Comparison of ENCODE assay signal across 8 cellular contexts in genomic region chr15:31341501-31342195, GRCh38. TPM values are rescaled to one million over a fixed set of nuclear protein-coding genes. Genes with fewer than 3 reads are reported as not detected.
DNase-seq lines count a peak whose midpoint lies in the region; TF ChIP-seq lines count a peak whose summit lies in the region.

No MANE protein-coding gene starts in this region.

- H3K36me3 ChIP-seq in OCI-LY1 (ENCODE audit: insufficient read depth, low read length) = peaks cover 10% of the 10 kb centered on the region; the same call in 1 of the 2 replicates
- H3K36me3 ChIP-seq in stomach = peaks cover 0 to 8% (median 4%) of the 10 kb centered on the region in 4 donors
- H3K36me3 ChIP-seq in hepatocyte (replicated peaks; ENCODE audit: insufficient read depth, low read depth) = no peaks in the 10 kb centered on the region

- peaks cover 51% of the 10 kb centered on the region for H3K36me3 Mint-ChIP-seq in activated CD4-positive, alpha-beta T cell treated with anti-CD3 and anti-CD28 coated beads, Interleukin-2, amount 10 ng/mL, durations not matched to agents 7 days and 5 days (ENCODE audit: low read depth)
- no peaks in the 10 kb centered on the region for H3K36me3 Mint-ChIP-seq in endothelial cell (ENCODE audit: low read depth, unreplicated experiment)

- peaks cover 90% of the 10 kb centered on the region for H3K79me2 ChIP-seq in OCI-LY1 (ENCODE audit: insufficient read depth, low read length)
- peaks cover 99% of the 10 kb centered on the region for H3K79me2 ChIP-seq in hepatocyte

- POLR2A ChIA-PET in activated CD4-positive, alpha-beta T cell treated with anti-CD3 and anti-CD28 coated beads, Interleukin-2, amount 10 ng/mL, durations not matched to agents 7 days and 5 days (lab: Charles Lee) = no interaction called here

- H3K9me2 ChIP-seq in OCI-LY1 (ENCODE audit: low read depth, low read length) (no peaks in the 10 kb centered on the region), hepatocyte (replicated peaks; ENCODE audit: insufficient read depth) (no peaks in the 10 kb centered on the region)

- peak overlapping the region; percentile 69 for H3K4me3 Mint-ChIP-seq in activated CD4-positive, alpha-beta T cell treated with anti-CD3 and anti-CD28 coated beads, Interleukin-2, amount 10 ng/mL, durations not matched to agents 7 days and 5 days
- no peak overlapping the region for H3K4me3 Mint-ChIP-seq in endothelial cell (ENCODE audit: unreplicated experiment)

- H3K4me2 ChIP-seq in OCI-LY1 (ENCODE audit: low read length) (peak overlapping the region; percentile 69), hepatocyte (no peak overlapping the region)

- H3K9ac ChIP-seq in OCI-LY1 (ENCODE audit: low read length) = peak overlapping the region; percentile 24; the same call in 1 of the 2 replicates

- no peak for DNase-seq in activated CD4-positive, alpha-beta T cell treated with anti-CD3 and anti-CD28 coated beads, Interleukin-2, amount 10 ng/mL, durations not matched to agents 7 days and 5 days
- no peak for DNase-seq in activated CD4-positive, alpha-beta T cell treated with anti-CD3 and anti-CD28 coated beads, Interleukin-2, amount 50 U/mL, for 48 hours
- DNase-seq in endothelial cell (ENCODE audit: low spot score) (no peak), stomach (no peak), retina (no peak), hepatocyte (ENCODE audit: low spot score) (no peak), iPS-NIHi7 (ENCODE audit: extremely low spot score) (no peak)

- H3K27me3 Mint-ChIP-seq in activated CD4-positive, alpha-beta T cell treated with anti-CD3 and anti-CD28 coated beads, Interleukin-2, amount 10 ng/mL, durations not matched to agents 7 days and 5 days = no peaks in the 10 kb centered on the region
- H3K27me3 Mint-ChIP-seq in endothelial cell (ENCODE audit: unreplicated experiment) = peaks cover 7% of the 10 kb centered on the region

- TF ChIP-seq CTCF in OCI-LY1 (IDR thresholded peaks at IDR 0.05; ENCODE audit: low read length) (no peak), endothelial cell (IDR thresholded peaks at IDR 0.05; ENCODE audit: unreplicated experiment) (no peak), stomach (IDR thresholded peaks at IDR 0.05) (no peak), hepatocyte (IDR thresholded peaks at IDR 0.05; ENCODE audit: poor library complexity) (no peak)

- H3K4me3 ChIP-seq in OCI-LY1 (ENCODE audit: low read depth, low read length, poor library complexity, severe bottlenecking) (peak overlapping the region; percentile 32), stomach (no peak overlapping the region), hepatocyte (no peak overlapping the region)

- intact Hi-C loops in stomach (cut with DNase I; ENCODE audit: low total_unique reads) = no loop called here

- no peaks in the 10 kb centered on the region for H3K9me3 Mint-ChIP-seq in activated CD4-positive, alpha-beta T cell treated with anti-CD3 and anti-CD28 coated beads, Interleukin-2, amount 10 ng/mL, durations not matched to agents 7 days and 5 days
- no peaks in the 10 kb centered on the region for H3K9me3 Mint-ChIP-seq in endothelial cell (ENCODE audit: unreplicated experiment)

- H3F3A ChIP-seq in OCI-LY1 (ENCODE audit: insufficient read depth, low read length) = 0 out of 2 replicates have a peak, but pooled peaks cover 5% of the 10 kb centered on the region

- H3K4me1 Mint-ChIP-seq in activated CD4-positive, alpha-beta T cell treated with anti-CD3 and anti-CD28 coated beads, Interleukin-2, amount 10 ng/mL, durations not matched to agents 7 days and 5 days = peaks cover 100% of the 10 kb centered on the region
- H3K4me1 Mint-ChIP-seq in endothelial cell (ENCODE audit: unreplicated experiment) = peaks cover 42% of the 10 kb centered on the region

- H4K20me1 ChIP-seq in OCI-LY1 (ENCODE audit: insufficient read depth, low read length) (no peaks in the 10 kb centered on the region), hepatocyte (ENCODE audit: insufficient read depth, poor library complexity, severe bottlenecking) (peaks cover 98% of the 10 kb centered on the region)

- no peak for TF ChIP-seq POLR2A in stomach (IDR thresholded peaks at IDR 0.05)

- TF ChIP-seq EP300 in stomach (IDR thresholded peaks at IDR 0.05) = no peak

- H3K27ac Mint-ChIP-seq in activated CD4-positive, alpha-beta T cell treated with anti-CD3 and anti-CD28 coated beads, Interleukin-2, amount 10 ng/mL, durations not matched to agents 7 days and 5 days = peak overlapping the region; percentile 95
- peak overlapping the region; percentile 96 for H3K27ac Mint-ChIP-seq in endothelial cell (ENCODE audit: unreplicated experiment)

- H3K27me3 ChIP-seq in OCI-LY1 (ENCODE audit: insufficient read depth, low read length) (no peaks in the 10 kb centered on the region), stomach (no peaks in the 10 kb centered on the region), hepatocyte (no peaks in the 10 kb centered on the region)

- WGBS in stomach, 5 donors = 70 to 93% (median 82%) methylated on average over 2 to 4 of the region's 4 CpGs
- WGBS in hepatocyte (ENCODE audit: low lambda C conversion rate, missing lambda C conversion rate) = 90% methylated on average over 4 of the region's 4 CpGs

- CTCF ChIA-PET in activated CD4-positive, alpha-beta T cell treated with anti-CD3 and anti-CD28 coated beads, Interleukin-2, amount 10 ng/mL, durations not matched to agents 7 days and 5 days (lab: Charles Lee) = interaction anchor here (0.9 to 1.3 kb wide), 2 partner anchors 147 to 149 kb away, joined by 3 to 4 read pairs; no protein-coding TSS in a partner anchor

- H3K9me3 ChIP-seq in OCI-LY1 (ENCODE audit: low read length) (no peaks in the 10 kb centered on the region), stomach (no peaks in the 10 kb centered on the region), hepatocyte (ENCODE audit: low read depth) (no peaks in the 10 kb centered on the region)

- H3K27ac ChIP-seq in OCI-LY1 (ENCODE audit: low read depth, low read length, poor library complexity, severe bottlenecking) (peak overlapping the region; percentile 90), stomach (peak overlapping the region in 3 of 5 donors; percentile 72 to 73 (median 72)), hepatocyte (no peak overlapping the region)

- H2AFZ ChIP-seq in OCI-LY1 (ENCODE audit: low read length) (no peak overlapping the region), hepatocyte (no peak overlapping the region)

- H3K4me1 ChIP-seq in OCI-LY1 (ENCODE audit: insufficient read depth, low read length, severe bottlenecking) (peaks cover 100% of the 10 kb centered on the region), stomach (peaks cover 82 to 100% (median 99%) of the 10 kb centered on the region in 4 donors), hepatocyte (ENCODE audit: insufficient read depth) (peaks cover 12% of the 10 kb centered on the region)

RNA-seq across cellular contexts. Expression of gene KLF13, which starts 15.0 kb away (rescaled TPM):
- total RNA-seq in activated CD4-positive, alpha-beta T cell treated with anti-CD3 and anti-CD28 coated beads, Interleukin-2, amount 10 ng/mL, durations not matched to agents 7 days and 5 days = 100 to 1,000 TPM; 235 to 264 TPM
- total RNA-seq in endothelial cell (ENCODE audit: unreplicated experiment) (45.1 TPM), stomach (10 to 100 TPM in 4 of 5 donors, 1 to 10 TPM in 1; 9.3 to 74.0 (median 38.8) TPM), hepatocyte (35.4 and 51.2 TPM in 2 replicates)
- polyA plus RNA-seq in stomach (10 to 100 TPM; 23.0 to 30.7 (median 24.3) TPM), hepatocyte (27.3 and 32.7 TPM in 2 replicates)
